ENCODE assay signal across 12 cellular contexts in genomic region chr11:87926250-87926970, GRCh38.
DNase-seq lines count a peak whose midpoint lies in the region; ATAC-seq and TF ChIP-seq lines count a peak whose summit lies in the region.
"Had no signal": no experiment of that assay in that cellular context is flagged by ENCODE, and none has a peak within 500 bp of the region (broad histone marks: within the 10 kb centered on the region; RNA-seq: fewer than 3 reads in every experiment).

No MANE protein-coding gene starts in this region.

- DNase-seq in GM23338 (ENCODE audit: low spot score) (peak; percentile 7), MV-4-11 (lab: John Stamatoyannopoulos, UW) (peak; percentile 34), mammary epithelial cell (peak; percentile 80), omental fat pad (ENCODE audit: low spot score) (no peak), esophagus squamous epithelium (lab: John Stamatoyannopoulos, UW) (no peak), T-helper 1 cell (no peak), superior temporal gyrus (ENCODE audit: extremely low spot score) (no peak)
- no peak for DNase-seq in natural killer cell treated with Interleukin-12 subunit alpha and Interleukin-12 subunit beta and Interleukin-15 and Interleukin-18, amount 100 ng/mL, for 72 hours (ENCODE audit: low spot score)
- DNase-seq: head of caudate nucleus; NCI-H2171 treated with DMSO at 0.1 percent for 48 hours; stimulated activated naive CD8-positive, alpha-beta T cell treated with anti-CD3 and anti-CD28 coated beads, Interleukin-15, Interleukin-2, amounts not matched to agents 100 U/mL and 50 U/mL, for 24 hours had no signal

- H3K4me3 ChIP-seq in GM23338 = no peak overlapping the region
- H3K4me3 ChIP-seq in mammary epithelial cell (replicated peaks in 1 of 3; ENCODE audit: insufficient read depth in 1 of 3, low read depth in 2 of 3, low read length in 3 of 3) = no peak overlapping the region
- H3K4me3 ChIP-seq in esophagus squamous epithelium = no peak overlapping the region
- H3K4me3 ChIP-seq: HAP-1 had no signal

- TF ChIP-seq POLR2A in esophagus squamous epithelium (IDR thresholded peaks at IDR 0.05) = no peak

- H3K9me3 ChIP-seq in mammary epithelial cell (replicated peaks; ENCODE audit: insufficient read depth, low read length) (no peaks in the 10 kb centered on the region), esophagus squamous epithelium (no peaks in the 10 kb centered on the region)
- H3K9me3 ChIP-seq: HAP-1 had no signal

- CTCF ChIA-PET in mammary epithelial cell (lab: Charles Lee; ENCODE audit: low non-redundant PET) = no interaction called here

- H3K27me3 ChIP-seq in GM23338 (ENCODE audit: insufficient read depth) = no peaks in the 10 kb centered on the region
- no peaks in the 10 kb centered on the region for H3K27me3 ChIP-seq in mammary epithelial cell (ENCODE audit: insufficient read depth, low read length)
- no peaks in the 10 kb centered on the region for H3K27me3 ChIP-seq in esophagus squamous epithelium

- no peak overlapping the region for H3K9ac ChIP-seq in mammary epithelial cell (ENCODE audit: insufficient read depth, low read length)

- WGBS in mammary epithelial cell (ENCODE audit: low coverage, missing lambda C conversion rate) = 61% methylated on average over 5 of the region's 5 CpGs
- WGBS in esophagus squamous epithelium, 2 donors = 74 to 76% methylated on average over 5 of the region's 5 CpGs

- BruUV-seq in mammary epithelial cell (replicated peaks; lab: Mats Ljungman, UMichigan) = no TSS peak

- dilution Hi-C loops in mammary epithelial cell (cut with HindIII; ENCODE audit: low sequenced_read_pairs) = no loop called here

- no peaks in the 10 kb centered on the region; the same call in 2 of the 3 replicates for H3K9me3 Mint-ChIP-seq in GM23338
- H3K9me3 Mint-ChIP-seq in natural killer cell treated with Interleukin-12 subunit alpha and Interleukin-12 subunit beta and Interleukin-15 and Interleukin-18, amount 100 ng/mL, for 72 hours = peaks cover 12% of the 10 kb centered on the region

- H2AFZ ChIP-seq in GM23338 = no peak overlapping the region
- H2AFZ ChIP-seq in mammary epithelial cell (ENCODE audit: low read depth, low read length) = no peak overlapping the region

- no peak overlapping the region for H3K4me3 Mint-ChIP-seq in GM23338
- no peak overlapping the region for H3K4me3 Mint-ChIP-seq in natural killer cell treated with Interleukin-12 subunit alpha and Interleukin-12 subunit beta and Interleukin-15 and Interleukin-18, amount 100 ng/mL, for 72 hours

- H3K27ac ChIP-seq in GM23338 (ENCODE audit: low read depth) (no peak overlapping the region), mammary epithelial cell (ENCODE audit: insufficient read depth, low read depth, low read length) (peak overlapping the region; percentile 2), esophagus squamous epithelium (no peak overlapping the region)

- intact Hi-C loops in mammary epithelial cell (cut with micrococcal nuclease) (no loop called here), esophagus squamous epithelium (cut with DNase I) (no loop called here)

- H3K27ac Mint-ChIP-seq in GM23338 = no peak overlapping the region
- no peak overlapping the region for H3K27ac Mint-ChIP-seq in natural killer cell treated with Interleukin-12 subunit alpha and Interleukin-12 subunit beta and Interleukin-15 and Interleukin-18, amount 100 ng/mL, for 72 hours

- no peak overlapping the region for H3K4me2 ChIP-seq in GM23338
- no peak overlapping the region for H3K4me2 ChIP-seq in mammary epithelial cell (ENCODE audit: insufficient read depth, low read depth, low read length)

- H3F3A ChIP-seq in GM23338 (replicated peaks; ENCODE audit: low read depth) = no peaks in the 10 kb centered on the region

- in situ Hi-C loops in mammary epithelial cell (cut with MboI; ENCODE audit: low sequenced_read_pairs in 2 of 2) = no loop called here

- H4K20me1 ChIP-seq in GM23338 (replicated peaks; ENCODE audit: insufficient read depth) (no peaks in the 10 kb centered on the region), mammary epithelial cell (ENCODE audit: insufficient read depth, low read length) (no peaks in the 10 kb centered on the region)

- H3K79me2 ChIP-seq in GM23338 (replicated peaks; ENCODE audit: insufficient read depth) (no peaks in the 10 kb centered on the region), mammary epithelial cell (ENCODE audit: insufficient read depth, low read length) (no peaks in the 10 kb centered on the region)

- H3K4me1 ChIP-seq in GM23338 (ENCODE audit: insufficient read depth) (peaks cover 14% of the 10 kb centered on the region; the same call in 1 of the 2 replicates), mammary epithelial cell (ENCODE audit: insufficient read depth, low read length) (peaks cover 4% of the 10 kb centered on the region), esophagus squamous epithelium (no peaks in the 10 kb centered on the region)
- H3K4me1 ChIP-seq: HAP-1 had no signal

- no peaks in the 10 kb centered on the region for H3K36me3 Mint-ChIP-seq in GM23338 (ENCODE audit: low read depth)
- H3K36me3 Mint-ChIP-seq in natural killer cell treated with Interleukin-12 subunit alpha and Interleukin-12 subunit beta and Interleukin-15 and Interleukin-18, amount 100 ng/mL, for 72 hours = no peaks in the 10 kb centered on the region

- no peak for TF ChIP-seq CTCF in GM23338 (conservative IDR thresholded peaks at IDR 0.05; ENCODE audit: low read depth in 2 of 2)
- TF ChIP-seq CTCF in mammary epithelial cell (conservative IDR thresholded peaks at IDR 0.05 in 1 of 2, IDR thresholded peaks at IDR 0.05 in 1 of 2; ENCODE audit: extremely low read depth in 1 of 2, insufficient read depth in 1 of 2, low read depth in 1 of 2, low read length in 2 of 2) = no peak
- no peak for TF ChIP-seq CTCF in omental fat pad (IDR thresholded peaks at IDR 0.05)
- TF ChIP-seq CTCF in esophagus squamous epithelium (IDR thresholded peaks at IDR 0.05) = no peak

- peaks cover 4% of the 10 kb centered on the region; the same call in 1 of the 2 replicates for H3K9me2 ChIP-seq in GM23338 (ENCODE audit: insufficient read depth)

- H3K27me3 Mint-ChIP-seq in GM23338 (ENCODE audit: insufficient read depth, low read depth, poor library complexity) = no peaks in the 10 kb centered on the region
- H3K27me3 Mint-ChIP-seq in natural killer cell treated with Interleukin-12 subunit alpha and Interleukin-12 subunit beta and Interleukin-15 and Interleukin-18, amount 100 ng/mL, for 72 hours = no peaks in the 10 kb centered on the region

- peaks cover 11% of the 10 kb centered on the region; the same call in 2 of the 3 replicates for H3K4me1 Mint-ChIP-seq in GM23338
- H3K4me1 Mint-ChIP-seq in natural killer cell treated with Interleukin-12 subunit alpha and Interleukin-12 subunit beta and Interleukin-15 and Interleukin-18, amount 100 ng/mL, for 72 hours (ENCODE audit: low read depth in 2 of 2) = no peaks in the 10 kb centered on the region

- H3K36me3 ChIP-seq in GM23338 (ENCODE audit: insufficient read depth) = no peaks in the 10 kb centered on the region
- H3K36me3 ChIP-seq in mammary epithelial cell (ENCODE audit: insufficient read depth, low read length) = no peaks in the 10 kb centered on the region
- no peaks in the 10 kb centered on the region for H3K36me3 ChIP-seq in esophagus squamous epithelium
- H3K36me3 ChIP-seq: HAP-1 had no signal

- no peak for ATAC-seq in GM23338
- ATAC-seq in omental fat pad (ENCODE audit: low FRiP score) = peak; percentile 28
- ATAC-seq in natural killer cell treated with Interleukin-12 subunit alpha and Interleukin-12 subunit beta and Interleukin-15 and Interleukin-18, amount 100 ng/mL, for 72 hours = no peak
- ATAC-seq: stimulated activated naive CD8-positive, alpha-beta T cell treated with anti-CD3 and anti-CD28 coated beads, Interleukin-15, Interleukin-2, amounts not matched to agents 100 U/mL and 50 U/mL, for 24 hours had no signal

TF ChIP-seq in GM23338, 12 proteins besides CTCF, POLR2A, EP300 and RAD21:
- TF ChIP-seq CREB1 (CRISPR knock-in tag; IDR thresholded peaks at IDR 0.05; ENCODE audit: low read depth) (no peak), POLR2AphosphoS5 (IDR thresholded peaks at IDR 0.05; ENCODE audit: low read depth) (no peak), ETS1 (IDR thresholded peaks at IDR 0.05) (no peak), STAT1 (IDR thresholded peaks at IDR 0.05; ENCODE audit: unreplicated experiment) (no peak)
TF ChIP-seq in GM23338: peak in this region for 0.

Comparison
In these comparisons a context has a peak if more than half of its experiments do, and no peak if none do; other contexts are left out.
1. DNase-seq: peak in GM23338 (single experiment), MV-4-11 (single experiment) and mammary epithelial cell (single experiment); none in omental fat pad (single experiment), esophagus squamous epithelium (single experiment), natural killer cell treated with Interleukin-12 subunit alpha and Interleukin-12 subunit beta and Interleukin-15 and Interleukin-18, amount 100 ng/mL, for 72 hours (single experiment), T-helper 1 cell (0 of 5) and superior temporal gyrus (single experiment).